Comparison of ENCODE assay signal across 17 cellular contexts in genomic region chr11:68617925-68618809, GRCh38.
A peak's percentile ranks its signal among the peaks of the same experiment; 100 is the strongest.
DNase-seq lines count a peak whose midpoint lies in the region; ATAC-seq and TF ChIP-seq lines count a peak whose summit lies in the region.
"Had no signal": no experiment of that assay in that cellular context is flagged by ENCODE, and none has a peak within 500 bp of the region (broad histone marks: within the 10 kb centered on the region; RNA-seq: fewer than 3 reads in every experiment).

No MANE protein-coding gene starts in this region.

- whole genome bisulfite sequencing in SK-N-SH (ENCODE audit: low lambda C conversion rate) = 92% methylated on average over 23 of the region's 23 CpGs

- intact Hi-C loops in HCT116 (cut with micrococcal nuclease) = no loop called here

- H2AFZ ChIP-seq in SK-N-SH (ENCODE audit: low read depth) (no peak overlapping the region), HCT116 (ENCODE audit: low read depth, low read length, poor library complexity, severe bottlenecking) (no peak overlapping the region), osteoblast (ENCODE audit: low read length) (no peak overlapping the region)

- peaks cover 29 to 30% of the 10 kb centered on the region in 2 experiments for H3K36me3 ChIP-seq in SK-N-SH (replicated peaks in 1 of 2; ENCODE audit: control insufficient read depth in 1 of 2, insufficient read depth in 2 of 2, low read length in 1 of 2)
- peaks cover 10 to 12% of the 10 kb centered on the region in 2 experiments; a peak in 3 of 4 replicates for H3K36me3 ChIP-seq in HCT116 (ENCODE audit: control insufficient read depth in 1 of 2, insufficient read depth in 2 of 2, low read length in 2 of 2)
- H3K36me3 ChIP-seq in osteoblast (ENCODE audit: insufficient read depth, low read length) = peaks cover 30% of the 10 kb centered on the region

- H3K4me3 ChIP-seq in SK-N-SH (ENCODE audit: low read depth in 2 of 2, low read length in 1 of 2) = no peak overlapping the region
- no peak overlapping the region for H3K4me3 ChIP-seq in HCT116 (replicated peaks in 1 of 2; ENCODE audit: low read depth in 1 of 2, low read length in 2 of 2)
- H3K4me3 ChIP-seq in osteoblast (ENCODE audit: insufficient read depth, low read length) = no peak overlapping the region
- H3K4me3 ChIP-seq: Peyer's patch had no signal

- H3K4me2 ChIP-seq in SK-N-SH (no peak overlapping the region), HCT116 (ENCODE audit: low read length) (no peak overlapping the region), osteoblast (ENCODE audit: insufficient read depth, low read length) (no peak overlapping the region)

- DNase-seq in SK-N-SH (no peak), HCT116 (ENCODE audit: low read depth, low spot score) (no peak), osteoblast (ENCODE audit: insufficient read length, low spot score, missing footprints) (peak; percentile 34), mesothelial cell of epicardium (ENCODE audit: low spot score in 2 of 2, unreplicated experiment in 2 of 2) (no peak), NCI-H2029 treated with DMSO at 0.1 percent for 48 hours (lab: John Stamatoyannopoulos, UW) (no peak)
- DNase-seq: 8988T, COR-L47, NCI-H1092, NCI-H1694 treated with DMSO at 0.1 percent for 48 hours, NCI-H446, NCI-H748 treated with DMSO at 0.1 percent for 48 hours, Peyer's patch, Right ventricle myocardium superior had no signal

- no peak overlapping the region for H3K4me3 Mint-ChIP-seq in mesothelial cell of epicardium

- H3K27ac Mint-ChIP-seq in mesothelial cell of epicardium = no peak overlapping the region

- peaks cover 2% of the 10 kb centered on the region for H3K27me3 Mint-ChIP-seq in mesothelial cell of epicardium (ENCODE audit: low read depth)

- H3K27ac ChIP-seq in SK-N-SH (ENCODE audit: low read depth in 2 of 2, low read length in 1 of 2) (no peak overlapping the region), HCT116 (ENCODE audit: low read depth, low read length) (no peak overlapping the region), osteoblast (ENCODE audit: low read depth, low read length) (no peak overlapping the region)
- H3K27ac ChIP-seq: C4-2B, Peyer's patch had no signal

- H3K9me2 ChIP-seq in SK-N-SH (no peaks in the 10 kb centered on the region), HCT116 (ENCODE audit: insufficient read depth) (no peaks in the 10 kb centered on the region)

- no peak for TF ChIP-seq EP300 in SK-N-SH (IDR thresholded peaks at IDR 0.05; ENCODE audit: borderline replicate concordance in 1 of 2, low read depth in 1 of 2, low read length in 1 of 2)

- H3K4me1 Mint-ChIP-seq in mesothelial cell of epicardium = no peaks in the 10 kb centered on the region

- H3K79me2 ChIP-seq in SK-N-SH (ENCODE audit: insufficient read depth) (no peaks in the 10 kb centered on the region), HCT116 (ENCODE audit: insufficient read depth, low read length) (no peaks in the 10 kb centered on the region), osteoblast (ENCODE audit: insufficient read depth, low read length) (no peaks in the 10 kb centered on the region)

- H3K36me3 Mint-ChIP-seq in mesothelial cell of epicardium = peaks cover 35% of the 10 kb centered on the region

- POLR2A ChIA-PET in SK-N-SH (lab: Yijun Ruan, JAX) (no interaction called here), HCT116 (lab: Charles Lee) (interaction anchor here (0.6 kb wide), 1 partner anchor 137 kb away, joined by 3 read pairs; no protein-coding TSS in a partner anchor)

- no peak for TF ChIP-seq POLR2A in HCT116 (IDR thresholded peaks at IDR 0.05; ENCODE audit: borderline replicate concordance, extremely low read depth, insufficient read depth, insufficient read length)

- RAD21 ChIA-PET in HCT116 (lab: Charles Lee; ENCODE audit: low non-redundant PET in 1 of 2, low total read pairs in 2 of 2, uncharacterized antibody in 2 of 2, unreplicated experiment in 2 of 2) = no interaction called here

- H3K9ac ChIP-seq in SK-N-SH = no peak overlapping the region
- H3K9ac ChIP-seq in HCT116 (ENCODE audit: low read length) = no peak overlapping the region

- H3K9me3 ChIP-seq in SK-N-SH (no peaks in the 10 kb centered on the region), HCT116 (ENCODE audit: control insufficient read depth in 1 of 2, insufficient read depth in 1 of 2, low read depth in 1 of 2, low read length in 2 of 2) (no peaks in the 10 kb centered on the region), osteoblast (ENCODE audit: low read depth, low read length) (no peaks in the 10 kb centered on the region)
- H3K9me3 ChIP-seq: Peyer's patch had no signal

- CTCF ChIA-PET in SK-N-SH (lab: Yijun Ruan, JAX) (interaction anchor here (1.5 kb wide), 1 partner anchor 34 kb away, joined by 3 read pairs; no protein-coding TSS in a partner anchor), HCT116 (lab: Charles Lee) (no interaction called here)

- H3K4me1 ChIP-seq in SK-N-SH (ENCODE audit: control insufficient read depth in 1 of 2, insufficient read depth in 2 of 2, low read depth in 1 of 2, low read length in 1 of 2) (no peaks in the 10 kb centered on the region; a peak in 2 of 4 replicates), HCT116 (ENCODE audit: control insufficient read depth in 1 of 2, insufficient read depth in 2 of 2, low read length in 2 of 2) (no peaks in the 10 kb centered on the region), osteoblast (ENCODE audit: insufficient read depth, low read length) (no peaks in the 10 kb centered on the region)
- H3K4me1 ChIP-seq: Peyer's patch had no signal

- BruUV-seq in HCT116 (replicated peaks; lab: Mats Ljungman, UMichigan) = no TSS peak

- no peaks in the 10 kb centered on the region for H3K27me3 ChIP-seq in SK-N-SH (ENCODE audit: insufficient read depth)
- H3K27me3 ChIP-seq in HCT116 (ENCODE audit: insufficient read depth, low read length) = no peaks in the 10 kb centered on the region
- H3K27me3 ChIP-seq in osteoblast (ENCODE audit: insufficient read depth, low read length) = peaks cover 2% of the 10 kb centered on the region
- H3K27me3 ChIP-seq: Peyer's patch had no signal

- TF ChIP-seq CTCF in SK-N-SH (IDR thresholded peaks at IDR 0.05) = no peak
- no peak for TF ChIP-seq CTCF in HCT116 (IDR thresholded peaks at IDR 0.05 in 2 of 3, conservative IDR thresholded peaks at IDR 0.05 in 1 of 3; ENCODE audit: borderline replicate concordance in 1 of 3, insufficient read depth in 1 of 3, low read depth in 2 of 3, low read length in 2 of 3)
- TF ChIP-seq CTCF in osteoblast (IDR thresholded peaks at IDR 0.05; ENCODE audit: extremely low read depth, low read depth, low read length) = no peak
- no peak for TF ChIP-seq CTCF in mesothelial cell of epicardium (IDR thresholded peaks at IDR 0.05; ENCODE audit: unreplicated experiment)

- H4K20me1 ChIP-seq in SK-N-SH (ENCODE audit: insufficient read depth) (no peaks in the 10 kb centered on the region), HCT116 (ENCODE audit: insufficient read depth) (no peaks in the 10 kb centered on the region), osteoblast (ENCODE audit: insufficient read depth, low read length) (peaks cover 2% of the 10 kb centered on the region)

- peak; percentile 41 for ATAC-seq in SK-N-SH treated with all-trans-retinoic acid at 6 μM for 48 hours
- 0 out of 2 replicates have a peak, but pooled peaks have one; percentile 35 for ATAC-seq in HCT116
- peak; percentile 36 for ATAC-seq in esophagus mucosa
- no peak for ATAC-seq in GM21723 (IDR thresholded peaks at IDR 0.05; ENCODE audit: unreplicated experiment)

- TF ChIP-seq RAD21 in SK-N-SH (IDR thresholded peaks at IDR 0.05; ENCODE audit: low read length) = no peak
- TF ChIP-seq RAD21 in HCT116 (IDR thresholded peaks at IDR 0.05; ENCODE audit: low read depth) = no peak

- H3K9me3 Mint-ChIP-seq in mesothelial cell of epicardium = peaks cover 17% of the 10 kb centered on the region

- H3F3A ChIP-seq in SK-N-SH (replicated peaks; ENCODE audit: insufficient read depth) = no peaks in the 10 kb centered on the region

TF ChIP-seq in SK-N-SH treated with all-trans-retinoic acid at 6 μM for 48 hours, 23 proteins besides CTCF, POLR2A, EP300 and RAD21 (continues in another document):
- no peak for TF ChIP-seq ZFP3 (CRISPR knock-in tag; IDR thresholded peaks at IDR 0.05)
- TF ChIP-seq PPARA (CRISPR knock-in tag; IDR thresholded peaks at IDR 0.05; ENCODE audit: borderline replicate concordance) = no peak
- no peak for TF ChIP-seq SNAI2 (CRISPR knock-in tag; IDR thresholded peaks at IDR 0.05)
- no peak for TF ChIP-seq BACH2 (CRISPR knock-in tag; IDR thresholded peaks at IDR 0.05; ENCODE audit: borderline replicate concordance)

TF ChIP-seq in SK-N-SH, 30 proteins besides CTCF, POLR2A, EP300 and RAD21 (continues in another document):
- TF ChIP-seq MAX (IDR thresholded peaks at IDR 0.05; ENCODE audit: low read depth) (no peak), TEAD4 (IDR thresholded peaks at IDR 0.05; ENCODE audit: borderline replicate concordance, insufficient read depth) (no peak), EZH2phosphoT487 (IDR thresholded peaks at IDR 0.05; ENCODE audit: borderline replicate concordance, low read depth) (no peak), CHD2 (IDR thresholded peaks at IDR 0.05; ENCODE audit: low read length, partially characterized antibody) (no peak), GABPA (IDR thresholded peaks at IDR 0.05; ENCODE audit: low read depth) (no peak)

TF ChIP-seq in HCT116, 20 proteins besides CTCF, POLR2A, EP300 and RAD21 (continues in another document):
- TF ChIP-seq YY1 (IDR thresholded peaks at IDR 0.05; ENCODE audit: extremely low read depth, insufficient replicate concordance, low read depth, low read length) (no peak), ELF1 (IDR thresholded peaks at IDR 0.05; ENCODE audit: borderline replicate concordance, low read depth) (no peak), MAX (IDR thresholded peaks at IDR 0.05) (no peak), TCF7L2 (IDR thresholded peaks at IDR 0.05; ENCODE audit: borderline replicate concordance, extremely low read depth, insufficient read depth, insufficient read length) (no peak), POLR2AphosphoS5 (IDR thresholded peaks at IDR 0.05; ENCODE audit: low read depth, low read length) (no peak), EZH2phosphoT487 (IDR thresholded peaks at IDR 0.05; ENCODE audit: borderline replicate concordance) (no peak), SRF (IDR thresholded peaks at IDR 0.05; ENCODE audit: low read depth) (no peak), EZH2 (IDR thresholded peaks at IDR 0.05) (no peak), SIN3A (IDR thresholded peaks at IDR 0.05; ENCODE audit: low read depth) (no peak)
